In genomic region chr2:126665483-126665882, GRCh38 we compare ENCODE assay signal across 14 cellular contexts. TPM values are rescaled to one million over a fixed set of nuclear protein-coding genes. Genes with fewer than 3 reads are reported as not detected.
A peak's percentile ranks its signal among the peaks of the same experiment; 100 is the strongest.
DNase-seq lines count a peak whose midpoint lies in the region; ATAC-seq and TF ChIP-seq lines count a peak whose summit lies in the region.
"Had no signal": no experiment of that assay in that cellular context is flagged by ENCODE, and none has a peak within 500 bp of the region (broad histone marks: within the 10 kb centered on the region; RNA-seq: fewer than 3 reads in every experiment).

No MANE protein-coding gene starts in this region.

- H3K9me3 ChIP-seq in stomach = no peaks in the 10 kb centered on the region
- H3K9me3 ChIP-seq: thoracic aorta had no signal

- H3K4me1 Mint-ChIP-seq in activated naive CD4-positive, alpha-beta T cell treated with anti-CD3 and anti-CD28 coated beads, Interleukin-2, amount 50 U/mL, for 24 hours = peaks cover 88% of the 10 kb centered on the region
- H3K4me1 Mint-ChIP-seq in activated T-helper 1 cell treated with anti-CD3 and anti-CD28 coated beads, Interleukin-12 subunit alpha, Interleukin-12 subunit beta, Interleukin-2, Interleukin-4 antibody, amounts not matched to agents 30 ng/mL and 10 ng/mL and 1 ng/mL, durations not matched to agents 14 hours and 24 hours and 36 hours (ENCODE audit: low read depth) = peaks cover 76% of the 10 kb centered on the region

- H3K27ac ChIP-seq in stomach = peak overlapping the region in 3 of 5 donors; percentile 20 to 96 (median 25)
- H3K27ac ChIP-seq: thoracic aorta had no signal

- peaks cover 0 to 10% (median 0%) of the 10 kb centered on the region in 4 donors for H3K36me3 ChIP-seq in stomach

- H3K9me3 Mint-ChIP-seq in activated naive CD4-positive, alpha-beta T cell treated with anti-CD3 and anti-CD28 coated beads, Interleukin-2, amount 50 U/mL, for 24 hours = no peaks in the 10 kb centered on the region
- H3K9me3 Mint-ChIP-seq in activated T-helper 1 cell treated with anti-CD3 and anti-CD28 coated beads, Interleukin-12 subunit alpha, Interleukin-12 subunit beta, Interleukin-2, Interleukin-4 antibody, amounts not matched to agents 30 ng/mL and 10 ng/mL and 1 ng/mL, durations not matched to agents 14 hours and 24 hours and 36 hours = no peaks in the 10 kb centered on the region

- no peak for TF ChIP-seq POLR2A in stomach (IDR thresholded peaks at IDR 0.05)

- H3K4me3 Mint-ChIP-seq in activated naive CD4-positive, alpha-beta T cell treated with anti-CD3 and anti-CD28 coated beads, Interleukin-2, amount 50 U/mL, for 24 hours = no peak overlapping the region
- no peak overlapping the region for H3K4me3 Mint-ChIP-seq in activated T-helper 1 cell treated with anti-CD3 and anti-CD28 coated beads, Interleukin-12 subunit alpha, Interleukin-12 subunit beta, Interleukin-2, Interleukin-4 antibody, amounts not matched to agents 30 ng/mL and 10 ng/mL and 1 ng/mL, durations not matched to agents 14 hours and 24 hours and 36 hours

- no peak overlapping the region for H3K4me3 ChIP-seq in stomach
- H3K4me3 ChIP-seq: thoracic aorta had no signal

- peak overlapping the region; percentile 95 for H3K27ac Mint-ChIP-seq in activated naive CD4-positive, alpha-beta T cell treated with anti-CD3 and anti-CD28 coated beads, Interleukin-2, amount 50 U/mL, for 24 hours
- H3K27ac Mint-ChIP-seq in activated T-helper 1 cell treated with anti-CD3 and anti-CD28 coated beads, Interleukin-12 subunit alpha, Interleukin-12 subunit beta, Interleukin-2, Interleukin-4 antibody, amounts not matched to agents 30 ng/mL and 10 ng/mL and 1 ng/mL, durations not matched to agents 14 hours and 24 hours and 36 hours = peak overlapping the region; percentile 97

- peaks cover 15% of the 10 kb centered on the region for H3K36me3 Mint-ChIP-seq in activated naive CD4-positive, alpha-beta T cell treated with anti-CD3 and anti-CD28 coated beads, Interleukin-2, amount 50 U/mL, for 24 hours
- H3K36me3 Mint-ChIP-seq in activated T-helper 1 cell treated with anti-CD3 and anti-CD28 coated beads, Interleukin-12 subunit alpha, Interleukin-12 subunit beta, Interleukin-2, Interleukin-4 antibody, amounts not matched to agents 30 ng/mL and 10 ng/mL and 1 ng/mL, durations not matched to agents 14 hours and 24 hours and 36 hours (ENCODE audit: low read depth) = peaks cover 30% of the 10 kb centered on the region

- no peak for TF ChIP-seq EP300 in stomach (IDR thresholded peaks at IDR 0.05)

- intact Hi-C loops in activated T-helper 1 cell treated with anti-CD3 and anti-CD28 coated beads, Interleukin-12 subunit alpha, Interleukin-12 subunit beta, Interleukin-2, Interleukin-4 antibody, amounts not matched to agents 30 ng/mL and 10 ng/mL and 1 ng/mL, durations not matched to agents 14 hours and 24 hours and 36 hours (cut with micrococcal nuclease) = no loop called here
- intact Hi-C loops in stomach (cut with DNase I; ENCODE audit: low total_unique reads) = no loop called here

- H3K27me3 ChIP-seq in stomach = no peaks in the 10 kb centered on the region

- ATAC-seq in GM18858 (IDR thresholded peaks at IDR 0.05; ENCODE audit: unreplicated experiment) = no peak
- no peak for ATAC-seq in HG02938 (IDR thresholded peaks at IDR 0.05; ENCODE audit: unreplicated experiment)

- H3K4me1 ChIP-seq in stomach = peaks cover 20 to 74% (median 48%) of the 10 kb centered on the region in 4 donors

- DNase-seq in activated naive CD4-positive, alpha-beta T cell (lab: John Stamatoyannopoulos, UW) = no peak
- no peak for DNase-seq in activated T-helper 1 cell treated with anti-CD3 and anti-CD28 coated beads, Interleukin-12 subunit alpha, Interleukin-12 subunit beta, Interleukin-2, Interleukin-4 antibody, amounts not matched to agents 30 ng/mL and 10 ng/mL and 1 ng/mL, durations not matched to agents 14 hours and 24 hours and 36 hours (ENCODE audit: low spot score)
- peak; percentile 60 for DNase-seq in mesenteric fat pad (ENCODE audit: low spot score)
- DNase-seq in stomach = no peak
- no peak for DNase-seq in NCI-H2081 treated with DMSO at 0.1 percent for 48 hours (lab: John Stamatoyannopoulos, UW)
- DNase-seq: amniotic stem cell; DND-41; NK-92 treated with Interleukin-12 subunit alpha and Interleukin-12 subunit beta, amount 100 ng/mL, for 24 hours; occipital lobe; SHP77 had no signal

- no peak for TF ChIP-seq CTCF in stomach (IDR thresholded peaks at IDR 0.05)

- 75 to 82% (median 80%) methylated on average over 9 of the region's 9 CpGs for WGBS in stomach, 5 donors

- no peaks in the 10 kb centered on the region for H3K27me3 Mint-ChIP-seq in activated naive CD4-positive, alpha-beta T cell treated with anti-CD3 and anti-CD28 coated beads, Interleukin-2, amount 50 U/mL, for 24 hours
- no peaks in the 10 kb centered on the region for H3K27me3 Mint-ChIP-seq in activated T-helper 1 cell treated with anti-CD3 and anti-CD28 coated beads, Interleukin-12 subunit alpha, Interleukin-12 subunit beta, Interleukin-2, Interleukin-4 antibody, amounts not matched to agents 30 ng/mL and 10 ng/mL and 1 ng/mL, durations not matched to agents 14 hours and 24 hours and 36 hours (ENCODE audit: insufficient read depth)

RNA-seq across cellular contexts. Expression of gene GYPC, which starts 9.5 kb away (rescaled TPM):
- total RNA-seq in activated T-helper 1 cell treated with anti-CD3 and anti-CD28 coated beads, Interleukin-12 subunit alpha, Interleukin-12 subunit beta, Interleukin-2, Interleukin-4 antibody, amounts not matched to agents 30 ng/mL and 10 ng/mL and 1 ng/mL, durations not matched to agents 14 hours and 24 hours and 36 hours = 125 and 130 TPM in 2 replicates
- 175 TPM for total RNA-seq in mesenteric fat pad
- 100 to 1,000 TPM in 1 of 5 donors, 10 to 100 TPM in 4; 31.3 to 119 (median 43.6) TPM for total RNA-seq in stomach
- polyA plus RNA-seq in stomach = 10 to 100 TPM; 46.2 to 78.4 (median 63.4) TPM
